Comparison of ENCODE assay signal across 11 cellular contexts in genomic region chr16:89418352-89418751, GRCh38.
"Had no signal": no experiment of that assay in that cellular context is flagged by ENCODE, and none has a peak within 500 bp of the region (broad histone marks: within the 10 kb centered on the region; RNA-seq: fewer than 3 reads in every experiment).

No MANE protein-coding gene starts in this region.

- H3K36me3 ChIP-seq: thyroid gland, vagina had no signal

- ATAC-seq: left cardiac atrium, psoas muscle had no signal

- H3K27ac Mint-ChIP-seq: T-helper 2 cell treated with Interferon-gamma antibody and Interleukin-4, amounts not matched to agents 5 μg/mL and 100 μg/mL, for 36 hours had no signal

- H3K4me3 ChIP-seq: esophagus muscularis mucosa, psoas muscle, thyroid gland, vagina had no signal

- H3K4me3 Mint-ChIP-seq: nephron; T-helper 2 cell treated with Interferon-gamma antibody and Interleukin-4, amounts not matched to agents 5 μg/mL and 100 μg/mL, for 36 hours had no signal

- H3K27ac ChIP-seq: esophagus muscularis mucosa, thyroid gland, vagina had no signal

- H3K9me3 Mint-ChIP-seq: nephron; T-helper 2 cell treated with Interferon-gamma antibody and Interleukin-4, amounts not matched to agents 5 μg/mL and 100 μg/mL, for 36 hours had no signal

- H3K27me3 ChIP-seq: esophagus muscularis mucosa, thyroid gland, vagina had no signal

- H3K9me3 ChIP-seq: esophagus muscularis mucosa, psoas muscle, thyroid gland, vagina had no signal

- DNase-seq: activated CD4-positive, CD25-positive, alpha-beta regulatory T cell treated with anti-CD3 and anti-CD28 coated beads, Interleukin-2, amount 50 U/mL, for 72 hours; activated gamma-delta T cell; left cardiac atrium; psoas muscle; stimulated activated CD4-positive, alpha-beta T cell treated with anti-CD3 and anti-CD28 coated beads, Interleukin-4, amount 100 ng/mL, for 24 hours; SW 1271; thyroid gland had no signal
